ENCODE assay signal across 15 cellular contexts in genomic region chr1:151958959-151959358, GRCh38.
"Had no signal": no experiment of that assay in that cellular context is flagged by ENCODE, and none has a peak within 500 bp of the region (broad histone marks: within the 10 kb centered on the region; RNA-seq: fewer than 3 reads in every experiment).

No MANE protein-coding gene starts in this region.

- H3K36me3 ChIP-seq: brain microvascular endothelial cell, esophagus squamous epithelium, pancreas, thyroid gland had no signal

- H3K4me3 Mint-ChIP-seq: activated naive CD4-positive, alpha-beta T cell treated with anti-CD3 and anti-CD28 coated beads, Interleukin-2, amount 50 U/mL, for 24 hours; endodermal cell had no signal

- H3K27ac ChIP-seq: brain microvascular endothelial cell, esophagus squamous epithelium, foreskin keratinocyte, pancreas, thyroid gland had no signal

- H3K9me3 ChIP-seq: esophagus squamous epithelium, pancreas, thyroid gland had no signal

- H3K27ac Mint-ChIP-seq: activated naive CD4-positive, alpha-beta T cell treated with anti-CD3 and anti-CD28 coated beads, Interleukin-2, amount 50 U/mL, for 24 hours; endodermal cell had no signal

- H3K27me3 ChIP-seq: brain microvascular endothelial cell, esophagus squamous epithelium, foreskin keratinocyte, pancreas, thyroid gland had no signal

- DNase-seq: activated CD4-positive, CD25-positive, alpha-beta regulatory T cell; activated effector memory CD4-positive, alpha-beta T cell treated with Interleukin-2 at 50 U/mL for 16 hours; activated T-cell treated with anti-CD3 and anti-CD28 coated beads, Interleukin-2, amount 50 U/mL, for 1 hour; brain microvascular endothelial cell; cerebellar nuclear complex; dermis blood vessel endothelial cell; endodermal cell; esophagus squamous epithelium; foreskin keratinocyte; left colon; midbrain; pancreas; thyroid gland had no signal

- H3K27me3 Mint-ChIP-seq: activated naive CD4-positive, alpha-beta T cell treated with anti-CD3 and anti-CD28 coated beads, Interleukin-2, amount 50 U/mL, for 24 hours had no signal

- H3K4me1 ChIP-seq: foreskin keratinocyte had no signal

- H3K9me3 Mint-ChIP-seq: activated naive CD4-positive, alpha-beta T cell treated with anti-CD3 and anti-CD28 coated beads, Interleukin-2, amount 50 U/mL, for 24 hours; endodermal cell had no signal

- ATAC-seq: foreskin keratinocyte, left colon, pancreas had no signal

- H3K4me3 ChIP-seq: esophagus squamous epithelium, lung, pancreas, thyroid gland had no signal

- H3K36me3 Mint-ChIP-seq: activated naive CD4-positive, alpha-beta T cell treated with anti-CD3 and anti-CD28 coated beads, Interleukin-2, amount 50 U/mL, for 24 hours had no signal
